ENCODE assay signal across 8 cellular contexts in genomic region chr1:117366982-117367768, GRCh38.
A peak's percentile ranks its signal among the peaks of the same experiment; 100 is the strongest.
DNase-seq lines count a peak whose midpoint lies in the region; ATAC-seq and TF ChIP-seq lines count a peak whose summit lies in the region.

Gene MAN1A2, plus strand, starts transcription at chr1:117367449. Its CDS starts 735 bp downstream, at chr1:117368184.

- ATAC-seq in HG03175 (IDR thresholded peaks at IDR 0.05; ENCODE audit: unreplicated experiment) = peak; percentile 64

- in situ Hi-C loops in GM18951 (cut with MboI; ENCODE audit: low sequenced_read_pairs, unreplicated experiment) = no loop called here

- TF ChIP-seq POLR2A in GM18951 (IDR thresholded peaks at IDR 0.05; ENCODE audit: extremely low read depth, insufficient read depth, insufficient read length) = peak; percentile 91

- peak; percentile 57 to 59 for DNase-seq in AML-193 (lab: John Stamatoyannopoulos, UW)
- DNase-seq in NCI-H82 (lab: John Stamatoyannopoulos, UW) = peak; percentile 89
- peak; percentile 86 for DNase-seq in activated CD8-positive, alpha-beta memory T cell treated with anti-CD3 and anti-CD28 coated beads for 24 hours
- DNase-seq in effector CD4-positive, alpha-beta T cell = peak; percentile 55
- peak; percentile 88 for DNase-seq in medulla oblongata (ENCODE audit: extremely low spot score)
- DNase-seq in stimulated activated CD8-positive, alpha-beta memory T cell treated with anti-CD3 and anti-CD28 coated beads, Interleukin-12 subunit alpha, Interleukin-12 subunit beta, amount 100 ng/mL, for 24 hours (ENCODE audit: extremely low read depth) = peak; percentile 43

Comparison
In these comparisons a context has a peak if more than half of its experiments do, and no peak if none do; other contexts are left out.
1. Peak in every context shown above with its lines: DNase-seq and ATAC-seq.